Comparison of ENCODE assay signal across 14 cellular contexts in genomic region chr6:163354085-163354484, GRCh38.
DNase-seq lines count a peak whose midpoint lies in the region; ATAC-seq and TF ChIP-seq lines count a peak whose summit lies in the region.
"Had no signal": no experiment of that assay in that cellular context is flagged by ENCODE, and none has a peak within 500 bp of the region (broad histone marks: within the 10 kb centered on the region; RNA-seq: fewer than 3 reads in every experiment).

No MANE protein-coding gene starts in this region.

- no peak for TF ChIP-seq CTCF in foreskin keratinocyte (conservative IDR thresholded peaks at IDR 0.05)
- no peak for TF ChIP-seq CTCF in neural progenitor cell (IDR thresholded peaks at IDR 0.05)

- H3K27ac ChIP-seq in BLaER1 treated with 17β-estradiol and CSF1 and Interleukin-3, amounts not matched to agents 10 nM and 100 nM = peak overlapping the region in 6 of 11 experiments; percentile 58 to 87 (median 73); a peak in 10 of 22 replicates
- H3K27ac ChIP-seq in foreskin keratinocyte = no peak overlapping the region
- no peak overlapping the region for H3K27ac ChIP-seq in neural progenitor cell

- H3K79me2 ChIP-seq in neural progenitor cell (ENCODE audit: low read depth) = no peaks in the 10 kb centered on the region

- H3K4me3 ChIP-seq in BLaER1 treated with 17β-estradiol and CSF1 and Interleukin-3, amounts not matched to agents 10 nM and 100 nM = no peak overlapping the region; a peak in 1 of 20 replicates
- H3K4me3 ChIP-seq in neural progenitor cell = no peak overlapping the region

- peaks cover 48 to 81% (median 61%) of the 10 kb centered on the region in 10 experiments for H3K4me1 ChIP-seq in BLaER1 treated with 17β-estradiol and CSF1 and Interleukin-3, amounts not matched to agents 10 nM and 100 nM
- H3K4me1 ChIP-seq in foreskin keratinocyte (peaks cover 7% of the 10 kb centered on the region), neural progenitor cell (peaks cover 3% of the 10 kb centered on the region)

- peaks cover 6% of the 10 kb centered on the region for H3K27me3 Mint-ChIP-seq in neural progenitor cell (ENCODE audit: insufficient read depth, low read depth)
- H3K27me3 Mint-ChIP-seq in stimulated activated naive CD8-positive, alpha-beta T cell treated with anti-CD3 and anti-CD28 coated beads, Interleukin-15, amount 100 ng/mL, for 72 hours = peaks cover 6% of the 10 kb centered on the region

- peak overlapping the region; percentile 72 to 97 (median 88); a peak in 21 of 22 replicates for H3K4me2 ChIP-seq in BLaER1 treated with 17β-estradiol and CSF1 and Interleukin-3, amounts not matched to agents 10 nM and 100 nM
- H3K4me2 ChIP-seq in neural progenitor cell = no peak overlapping the region

- H3K27me3 ChIP-seq in BLaER1 treated with 17β-estradiol and CSF1 and Interleukin-3, amounts not matched to agents 10 nM and 100 nM = no peaks in the 10 kb centered on the region
- H3K27me3 ChIP-seq in foreskin keratinocyte (no peaks in the 10 kb centered on the region), neural progenitor cell (no peaks in the 10 kb centered on the region)

- H3K36me3 ChIP-seq in BLaER1 treated with 17β-estradiol and CSF1 and Interleukin-3, amounts not matched to agents 10 nM and 100 nM = no peaks in the 10 kb centered on the region
- H3K36me3 ChIP-seq in neural progenitor cell = no peaks in the 10 kb centered on the region

- peak; percentile 58 for DNase-seq in SKM-1 treated with dmso at 0.1 percent for 144 hours (lab: John Stamatoyannopoulos, UW; ENCODE audit: unreplicated experiment)
- DNase-seq in foreskin keratinocyte = peak in 1 of 2 donors; percentile 21
- no peak for DNase-seq in neural progenitor cell (ENCODE audit: low spot score)
- DNase-seq in NCI-H1092 (lab: John Stamatoyannopoulos, UW) = no peak
- no peak for DNase-seq in stimulated activated naive CD8-positive, alpha-beta T cell treated with anti-CD3 and anti-CD28 coated beads, Interleukin-15, amount 100 ng/mL, for 72 hours
- no peak for DNase-seq in SHP77 (lab: John Stamatoyannopoulos, UW)
- DNase-seq: activated naive CD4-positive, alpha-beta T cell treated with anti-CD3 and anti-CD28 coated beads, Interleukin-2, amount 10 ng/mL, durations not matched to agents 7 days and 5 days; NCI-H1105 treated with DMSO at 0.1 percent for 48 hours; stimulated activated CD4-positive, alpha-beta T cell treated with anti-CD3 and anti-CD28 coated beads, Interleukin-1b, Interleukin-23, amount 100 ng/mL, for 48 hours; stimulated activated naive CD4-positive, alpha-beta T cell treated with Interleukin-2 at 50 U/mL for 16 hours; SW 1271 had no signal

- H3K9me3 Mint-ChIP-seq in neural progenitor cell = no peaks in the 10 kb centered on the region
- H3K9me3 Mint-ChIP-seq in stimulated activated naive CD8-positive, alpha-beta T cell treated with anti-CD3 and anti-CD28 coated beads, Interleukin-15, amount 100 ng/mL, for 72 hours = no peaks in the 10 kb centered on the region
- H3K9me3 Mint-ChIP-seq: activated naive CD4-positive, alpha-beta T cell treated with anti-CD3 and anti-CD28 coated beads, Interleukin-2, amount 10 ng/mL, durations not matched to agents 7 days and 5 days; neural crest cell had no signal

- no peaks in the 10 kb centered on the region for H3F3A ChIP-seq in neural progenitor cell (ENCODE audit: low read depth)

- H2AFZ ChIP-seq in neural progenitor cell (replicated peaks) = no peak overlapping the region

- no peaks in the 10 kb centered on the region for H3K36me3 Mint-ChIP-seq in neural progenitor cell
- H3K36me3 Mint-ChIP-seq: activated naive CD4-positive, alpha-beta T cell treated with anti-CD3 and anti-CD28 coated beads, Interleukin-2, amount 10 ng/mL, durations not matched to agents 7 days and 5 days had no signal

- no peak overlapping the region for H3K4me3 Mint-ChIP-seq in neural progenitor cell
- H3K4me3 Mint-ChIP-seq in stimulated activated naive CD8-positive, alpha-beta T cell treated with anti-CD3 and anti-CD28 coated beads, Interleukin-15, amount 100 ng/mL, for 72 hours = no peak overlapping the region
- H3K4me3 Mint-ChIP-seq: activated naive CD4-positive, alpha-beta T cell treated with anti-CD3 and anti-CD28 coated beads, Interleukin-2, amount 10 ng/mL, durations not matched to agents 7 days and 5 days; neural crest cell had no signal

- peak overlapping the region in 3 of 11 experiments; percentile 65 to 80 (median 77); a peak in 5 of 22 replicates for H3K9ac ChIP-seq in BLaER1 treated with 17β-estradiol and CSF1 and Interleukin-3, amounts not matched to agents 10 nM and 100 nM
- H3K9ac ChIP-seq in neural progenitor cell = no peak overlapping the region

- H3K9me3 ChIP-seq in BLaER1 treated with 17β-estradiol and CSF1 and Interleukin-3, amounts not matched to agents 10 nM and 100 nM (replicated peaks in 1 of 11) = no peaks in the 10 kb centered on the region
- no peaks in the 10 kb centered on the region for H3K9me3 ChIP-seq in neural progenitor cell (ENCODE audit: low read depth)

- ATAC-seq in foreskin keratinocyte (peak; percentile 29), GM21737 (IDR thresholded peaks at IDR 0.05; ENCODE audit: unreplicated experiment) (no peak)
- no peak for ATAC-seq in stimulated activated naive CD8-positive, alpha-beta T cell treated with anti-CD3 and anti-CD28 coated beads, Interleukin-15, amount 100 ng/mL, for 72 hours

- no peaks in the 10 kb centered on the region; a peak in 1 of 22 replicates for H4K20me1 ChIP-seq in BLaER1 treated with 17β-estradiol and CSF1 and Interleukin-3, amounts not matched to agents 10 nM and 100 nM
- no peaks in the 10 kb centered on the region for H4K20me1 ChIP-seq in neural progenitor cell (ENCODE audit: low read depth)

- peaks cover 54% of the 10 kb centered on the region for H3K4me1 Mint-ChIP-seq in neural progenitor cell
- H3K4me1 Mint-ChIP-seq in stimulated activated naive CD8-positive, alpha-beta T cell treated with anti-CD3 and anti-CD28 coated beads, Interleukin-15, amount 100 ng/mL, for 72 hours = no peaks in the 10 kb centered on the region
- H3K4me1 Mint-ChIP-seq: activated naive CD4-positive, alpha-beta T cell treated with anti-CD3 and anti-CD28 coated beads, Interleukin-2, amount 10 ng/mL, durations not matched to agents 7 days and 5 days had no signal

- peak overlapping the region; percentile 57 for H3K27ac Mint-ChIP-seq in neural progenitor cell
- H3K27ac Mint-ChIP-seq in stimulated activated naive CD8-positive, alpha-beta T cell treated with anti-CD3 and anti-CD28 coated beads, Interleukin-15, amount 100 ng/mL, for 72 hours = no peak overlapping the region
- H3K27ac Mint-ChIP-seq: activated naive CD4-positive, alpha-beta T cell treated with anti-CD3 and anti-CD28 coated beads, Interleukin-2, amount 10 ng/mL, durations not matched to agents 7 days and 5 days had no signal

Comparison
In these comparisons a context has a peak if more than half of its experiments do, and no peak if none do; other contexts are left out.
1. H3K27ac ChIP-seq: peak in BLaER1 treated with 17β-estradiol and CSF1 and Interleukin-3, amounts not matched to agents 10 nM and 100 nM (6 of 11); none in foreskin keratinocyte (single experiment) and neural progenitor cell (single experiment).